8 cellular contexts compared by ENCODE assay signal in genomic region chr5:14414615-14415515, GRCh38.
A peak's percentile ranks its signal among the peaks of the same experiment; 100 is the strongest.
DNase-seq lines count a peak whose midpoint lies in the region; ATAC-seq and TF ChIP-seq lines count a peak whose summit lies in the region.

No MANE protein-coding gene starts in this region.

- H3K4me3 ChIP-seq in right atrium auricular region: no peak overlapping the region

- H3K27ac ChIP-seq in right atrium auricular region: no peak overlapping the region

- no peaks in the 10 kb centered on the region for H3K9me3 Mint-ChIP-seq in activated CD4-positive, alpha-beta T cell treated with anti-CD3 and anti-CD28 coated beads, Interleukin-2, amount 10 ng/mL, durations not matched to agents 24 days and 14 days
- no peaks in the 10 kb centered on the region for H3K9me3 Mint-ChIP-seq in activated naive CD4-positive, alpha-beta T cell treated with anti-CD3 and anti-CD28 coated beads, Interleukin-2, amount 10 ng/mL, durations not matched to agents 7 days and 5 days
- H3K9me3 Mint-ChIP-seq in stimulated activated naive B cell treated with anti-CD40 and anti-IgM and Interleukin-4, amounts not matched to agents 10 μg/mL and 1 μg/mL and 100 μg/mL, for 72 hours: no peaks in the 10 kb centered on the region

- CTCF ChIA-PET in activated naive CD4-positive, alpha-beta T cell treated with anti-CD3 and anti-CD28 coated beads, Interleukin-2, amount 10 ng/mL, durations not matched to agents 7 days and 5 days (lab: Charles Lee): interaction anchor here (1.3 to 2.7 kb wide), 4 partner anchors 22 to 233 kb away, joined by 3 to 12 read pairs (median 4); no protein-coding TSS in a partner anchor

- DNase-seq in activated CD4-positive, alpha-beta T cell treated with anti-CD3 and anti-CD28 coated beads, Interleukin-2, amount 10 ng/mL, durations not matched to agents 24 days and 14 days: peak; percentile 66
- no peak for DNase-seq in activated CD4-positive, alpha-beta T cell treated with anti-CD3 and anti-CD28 coated beads for 4 hours
- peak; percentile 26 for DNase-seq in activated naive CD4-positive, alpha-beta T cell treated with anti-CD3 and anti-CD28 coated beads, Interleukin-2, amount 10 ng/mL, durations not matched to agents 7 days and 5 days
- DNase-seq in stimulated activated naive B cell treated with anti-CD40 and anti-IgM and Interleukin-4, amounts not matched to agents 10 μg/mL and 1 μg/mL and 100 μg/mL, for 72 hours: no peak
- no peak for DNase-seq in NCI-H2029 (lab: John Stamatoyannopoulos, UW)
- no peak for DNase-seq in Kasumi-1 (lab: John Stamatoyannopoulos, UW)
- DNase-seq in right atrium auricular region (ENCODE audit: low spot score): no peak

- ATAC-seq in HG03045 (IDR thresholded peaks at IDR 0.05; ENCODE audit: unreplicated experiment): peak; percentile 66
- ATAC-seq in stimulated activated naive B cell treated with anti-CD40 and anti-IgM and Interleukin-4, amounts not matched to agents 10 μg/mL and 1 μg/mL and 100 μg/mL, for 72 hours (replicated peaks): peak; percentile 38 to 74

- H3K27me3 ChIP-seq in right atrium auricular region: no peaks in the 10 kb centered on the region

- TF ChIP-seq CTCF in right atrium auricular region (IDR thresholded peaks at IDR 0.05): no peak

- H3K4me1 ChIP-seq in right atrium auricular region: no peaks in the 10 kb centered on the region

- peaks cover 46% of the 10 kb centered on the region for H3K4me1 Mint-ChIP-seq in activated CD4-positive, alpha-beta T cell treated with anti-CD3 and anti-CD28 coated beads, Interleukin-2, amount 10 ng/mL, durations not matched to agents 24 days and 14 days
- peaks cover 56% of the 10 kb centered on the region for H3K4me1 Mint-ChIP-seq in activated naive CD4-positive, alpha-beta T cell treated with anti-CD3 and anti-CD28 coated beads, Interleukin-2, amount 10 ng/mL, durations not matched to agents 7 days and 5 days
- peaks cover 0 to 14% of the 10 kb centered on the region in 2 donors for H3K4me1 Mint-ChIP-seq in stimulated activated naive B cell treated with anti-CD40 and anti-IgM and Interleukin-4, amounts not matched to agents 10 μg/mL and 1 μg/mL and 100 μg/mL, for 72 hours

- peaks cover 23% of the 10 kb centered on the region for H3K36me3 ChIP-seq in right atrium auricular region

- H3K9me3 ChIP-seq in right atrium auricular region: no peaks in the 10 kb centered on the region

- H3K27me3 Mint-ChIP-seq in activated CD4-positive, alpha-beta T cell treated with anti-CD3 and anti-CD28 coated beads, Interleukin-2, amount 10 ng/mL, durations not matched to agents 24 days and 14 days: no peaks in the 10 kb centered on the region
- peaks cover 6% of the 10 kb centered on the region for H3K27me3 Mint-ChIP-seq in activated naive CD4-positive, alpha-beta T cell treated with anti-CD3 and anti-CD28 coated beads, Interleukin-2, amount 10 ng/mL, durations not matched to agents 7 days and 5 days
- H3K27me3 Mint-ChIP-seq in stimulated activated naive B cell treated with anti-CD40 and anti-IgM and Interleukin-4, amounts not matched to agents 10 μg/mL and 1 μg/mL and 100 μg/mL, for 72 hours: no peaks in the 10 kb centered on the region

- peak overlapping the region; percentile 64 for H3K4me3 Mint-ChIP-seq in activated CD4-positive, alpha-beta T cell treated with anti-CD3 and anti-CD28 coated beads, Interleukin-2, amount 10 ng/mL, durations not matched to agents 24 days and 14 days
- H3K4me3 Mint-ChIP-seq in activated naive CD4-positive, alpha-beta T cell treated with anti-CD3 and anti-CD28 coated beads, Interleukin-2, amount 10 ng/mL, durations not matched to agents 7 days and 5 days: peak overlapping the region; percentile 24
- no peak overlapping the region for H3K4me3 Mint-ChIP-seq in stimulated activated naive B cell treated with anti-CD40 and anti-IgM and Interleukin-4, amounts not matched to agents 10 μg/mL and 1 μg/mL and 100 μg/mL, for 72 hours

- intact Hi-C loops in activated CD4-positive, alpha-beta T cell treated with anti-CD3 and anti-CD28 coated beads, Interleukin-2, amount 10 ng/mL, durations not matched to agents 24 days and 14 days (cut with micrococcal nuclease): loop anchor here (1.0 to 10.0 kb wide), 6 partner anchors 14 to 510 kb away; partner anchors contain the start of gene OTULIN

- peak overlapping the region; percentile 93 for H3K27ac Mint-ChIP-seq in activated CD4-positive, alpha-beta T cell treated with anti-CD3 and anti-CD28 coated beads, Interleukin-2, amount 10 ng/mL, durations not matched to agents 24 days and 14 days
- H3K27ac Mint-ChIP-seq in activated naive CD4-positive, alpha-beta T cell treated with anti-CD3 and anti-CD28 coated beads, Interleukin-2, amount 10 ng/mL, durations not matched to agents 7 days and 5 days: peak overlapping the region; percentile 98
- H3K27ac Mint-ChIP-seq in stimulated activated naive B cell treated with anti-CD40 and anti-IgM and Interleukin-4, amounts not matched to agents 10 μg/mL and 1 μg/mL and 100 μg/mL, for 72 hours: peak overlapping the region; percentile 70

- H3K36me3 Mint-ChIP-seq in activated CD4-positive, alpha-beta T cell treated with anti-CD3 and anti-CD28 coated beads, Interleukin-2, amount 10 ng/mL, durations not matched to agents 24 days and 14 days (ENCODE audit: low read depth): no peaks in the 10 kb centered on the region
- H3K36me3 Mint-ChIP-seq in activated naive CD4-positive, alpha-beta T cell treated with anti-CD3 and anti-CD28 coated beads, Interleukin-2, amount 10 ng/mL, durations not matched to agents 7 days and 5 days: peaks cover 2% of the 10 kb centered on the region
- peaks cover 41 to 75% of the 10 kb centered on the region in 2 donors for H3K36me3 Mint-ChIP-seq in stimulated activated naive B cell treated with anti-CD40 and anti-IgM and Interleukin-4, amounts not matched to agents 10 μg/mL and 1 μg/mL and 100 μg/mL, for 72 hours

Comparison
In these comparisons a context has a peak if more than half of its experiments do, and no peak if none do; other contexts are left out.
1. DNase-seq: peak in activated CD4-positive, alpha-beta T cell treated with anti-CD3 and anti-CD28 coated beads, Interleukin-2, amount 10 ng/mL, durations not matched to agents 24 days and 14 days (single experiment) and activated naive CD4-positive, alpha-beta T cell treated with anti-CD3 and anti-CD28 coated beads, Interleukin-2, amount 10 ng/mL, durations not matched to agents 7 days and 5 days (single experiment); none in activated CD4-positive, alpha-beta T cell treated with anti-CD3 and anti-CD28 coated beads for 4 hours (0 of 2), stimulated activated naive B cell treated with anti-CD40 and anti-IgM and Interleukin-4, amounts not matched to agents 10 μg/mL and 1 μg/mL and 100 μg/mL, for 72 hours (single experiment), NCI-H2029 (single experiment), Kasumi-1 (0 of 2) and right atrium auricular region (single experiment).
2. H3K4me3 Mint-ChIP-seq: peak in activated CD4-positive, alpha-beta T cell treated with anti-CD3 and anti-CD28 coated beads, Interleukin-2, amount 10 ng/mL, durations not matched to agents 24 days and 14 days (single experiment) and activated naive CD4-positive, alpha-beta T cell treated with anti-CD3 and anti-CD28 coated beads, Interleukin-2, amount 10 ng/mL, durations not matched to agents 7 days and 5 days (single experiment); none in stimulated activated naive B cell treated with anti-CD40 and anti-IgM and Interleukin-4, amounts not matched to agents 10 μg/mL and 1 μg/mL and 100 μg/mL, for 72 hours (0 of 2).
3. Peak in every context shown above with its lines, with median percentiles within 50 percentile points of each other: H3K27ac Mint-ChIP-seq.